21 cellular contexts compared by ENCODE assay signal in the genomic region with DNA sequence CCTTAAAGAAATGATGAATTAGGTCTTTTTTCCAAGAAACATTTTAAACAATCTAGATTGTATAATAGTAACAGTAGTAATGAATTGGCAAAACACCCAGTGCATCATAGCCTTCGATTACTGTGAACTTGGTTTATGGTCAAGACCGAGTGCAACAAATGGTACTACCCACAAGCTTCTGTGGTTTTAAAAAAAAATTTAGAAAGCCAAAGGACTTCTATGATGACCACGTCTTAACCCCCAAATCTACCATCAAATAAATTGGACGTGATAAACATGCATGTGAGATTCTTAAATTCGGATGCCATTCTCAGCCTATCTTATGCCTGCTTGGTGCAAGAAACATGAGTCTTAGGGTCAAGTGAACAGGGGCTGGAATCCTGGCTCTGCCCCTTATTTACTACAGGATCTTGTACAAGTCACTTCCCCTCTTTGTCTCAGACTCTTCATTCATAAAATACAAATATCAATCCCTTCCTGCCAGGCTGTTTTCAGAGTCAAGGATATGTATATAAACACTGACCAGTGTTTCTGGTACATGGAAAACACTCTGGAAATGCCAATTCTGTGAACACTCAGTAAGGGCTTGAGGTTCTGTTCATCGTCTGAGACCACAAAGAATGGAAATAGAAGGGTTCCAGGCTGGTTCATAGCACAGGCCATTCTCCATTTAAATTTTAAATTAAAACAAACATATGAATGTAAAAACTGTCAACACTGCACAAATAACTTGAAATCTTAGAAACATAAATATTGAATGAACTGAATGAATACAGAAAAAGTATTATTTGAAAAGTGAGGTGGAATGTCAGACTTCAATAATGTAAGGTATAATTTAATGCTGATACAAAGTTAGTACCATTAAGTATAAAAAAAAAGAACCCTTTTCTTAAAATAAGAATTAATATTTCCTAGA.
DNase-seq lines count a peak whose midpoint lies in the region; ATAC-seq, FAIRE-seq and TF ChIP-seq lines count a peak whose summit lies in the region.
"Had no signal": no experiment of that assay in that cellular context is flagged by ENCODE, and none has a peak within 500 bp of the region (broad histone marks: within the 10 kb centered on the region; RNA-seq: fewer than 3 reads in every experiment).

No MANE protein-coding gene starts in this region.

- H3K4me3 ChIP-seq in Panc1 (ENCODE audit: low read depth in 2 of 2, low read length in 2 of 2) (no peak overlapping the region), endothelial cell of umbilical vein (replicated peaks in 1 of 3; ENCODE audit: insufficient read depth in 1 of 3, low read depth in 1 of 3, low read length in 3 of 3) (peak overlapping the region in 1 of 3 experiments; percentile 7), trophoblast cell (ENCODE audit: low read depth, low read length) (no peak overlapping the region)
- H3K4me3 ChIP-seq: hepatocyte, right atrium auricular region, upper lobe of left lung had no signal

- intact Hi-C loops in Panc1 (cut with micrococcal nuclease; ENCODE audit: unreplicated experiment), result loop anchor here (5.0 kb wide), 1 partner anchor 41 kb away; no protein-coding TSS in a partner anchor
- intact Hi-C loops in endothelial cell of umbilical vein (cut with micrococcal nuclease), result loop anchor here (1.0 to 5.0 kb wide), 3 partner anchors 8 to 279 kb away; partner anchors contain the start of gene GOLGA1

- POLR2A ChIA-PET in Panc1 (lab: Charles Lee) (no interaction called here), endothelial cell of umbilical vein (lab: Charles Lee) (interaction anchor here (0.7 kb wide), 1 partner anchor 1121 kb away, joined by 3 read pairs; no protein-coding TSS in a partner anchor)

- H3K79me1 ChIP-seq in trophoblast cell (ENCODE audit: low read length), result peaks cover 9% of the 10 kb centered on the region

- H2BK12ac ChIP-seq in trophoblast cell (ENCODE audit: low read length), result no peak overlapping the region

- H3K9me3 Mint-ChIP-seq in activated naive CD4-positive, alpha-beta T cell treated with anti-CD3 and anti-CD28 coated beads, Interleukin-2, amount 10 ng/mL, durations not matched to agents 7 days and 5 days, result no peaks in the 10 kb centered on the region
- H3K9me3 Mint-ChIP-seq: CD8-positive, alpha-beta memory T cell had no signal

- CTCF ChIA-PET in Panc1 (lab: Charles Lee) (no interaction called here), endothelial cell of umbilical vein (lab: Charles Lee) (interaction anchor here (0.9 to 1.1 kb wide), 2 partner anchors 13 to 46 kb away, joined by 3 read pairs; no protein-coding TSS in a partner anchor)
- CTCF ChIA-PET in activated naive CD4-positive, alpha-beta T cell treated with anti-CD3 and anti-CD28 coated beads, Interleukin-2, amount 10 ng/mL, durations not matched to agents 7 days and 5 days (lab: Charles Lee), result no interaction called here

- no peak overlapping the region for H3K4me3 Mint-ChIP-seq in activated naive CD4-positive, alpha-beta T cell treated with anti-CD3 and anti-CD28 coated beads, Interleukin-2, amount 10 ng/mL, durations not matched to agents 7 days and 5 days
- H3K4me3 Mint-ChIP-seq: CD8-positive, alpha-beta memory T cell had no signal

- H3K27me3 ChIP-seq in Panc1 (ENCODE audit: control insufficient read depth, insufficient read depth, low read length), result no peaks in the 10 kb centered on the region
- H3K27me3 ChIP-seq in endothelial cell of umbilical vein (ENCODE audit: control insufficient read depth in 2 of 2, insufficient read depth in 2 of 2, low read length in 2 of 2), result no peaks in the 10 kb centered on the region
- no peaks in the 10 kb centered on the region for H3K27me3 ChIP-seq in trophoblast cell (ENCODE audit: insufficient read depth, low read length)
- H3K27me3 ChIP-seq: hepatocyte, right atrium auricular region, upper lobe of left lung had no signal

- H4K12ac ChIP-seq in trophoblast cell (ENCODE audit: low read depth, low read length), result no peak overlapping the region

- BruUV-seq in Panc1 (replicated peaks; lab: Mats Ljungman, UMichigan) (no TSS peak), endothelial cell of umbilical vein (replicated peaks; lab: Mats Ljungman, UMichigan) (no TSS peak)

- no peak for ATAC-seq in Panc1
- ATAC-seq: stimulated activated naive CD8-positive, alpha-beta T cell treated with anti-CD3 and anti-CD28 coated beads, Interleukin-15, Interleukin-2, amounts not matched to agents 100 U/mL and 50 U/mL, for 24 hours had no signal

- H3K4me1 Mint-ChIP-seq in activated naive CD4-positive, alpha-beta T cell treated with anti-CD3 and anti-CD28 coated beads, Interleukin-2, amount 10 ng/mL, durations not matched to agents 7 days and 5 days, result peaks cover 25% of the 10 kb centered on the region

- no peak overlapping the region for H3K14ac ChIP-seq in trophoblast cell (ENCODE audit: low read length)

- peaks cover 74% of the 10 kb centered on the region for H3K79me2 ChIP-seq in endothelial cell of umbilical vein (ENCODE audit: control insufficient read depth, insufficient read depth, low read length)
- H3K79me2 ChIP-seq in trophoblast cell (ENCODE audit: control insufficient read depth, insufficient read depth, low read length, poor library complexity), result peaks cover 6% of the 10 kb centered on the region

- H3K27me3 Mint-ChIP-seq in activated naive CD4-positive, alpha-beta T cell treated with anti-CD3 and anti-CD28 coated beads, Interleukin-2, amount 10 ng/mL, durations not matched to agents 7 days and 5 days, result peaks cover 10% of the 10 kb centered on the region

- H4K8ac ChIP-seq in trophoblast cell (ENCODE audit: low read depth, low read length), result no peak overlapping the region

- in situ Hi-C loops in Panc1 (cut with HindIII; ENCODE audit: low pct_unique_long_range_greater_than_20kb, low sequenced_read_pairs), result no loop called here

- H2BK120ac ChIP-seq in trophoblast cell (ENCODE audit: insufficient read depth, low read length, poor library complexity), result no peak overlapping the region

- H2AFZ ChIP-seq in endothelial cell of umbilical vein (ENCODE audit: low read depth, low read length) (no peak overlapping the region), trophoblast cell (ENCODE audit: insufficient read depth, low read length, poor library complexity) (no peak overlapping the region)
- H2AFZ ChIP-seq: hepatocyte had no signal

- WGBS in trophoblast cell (ENCODE audit: extremely low coverage, insufficient coverage, insufficient read length), result no CpG with 5 or more reads among the region's 6 CpGs

- TF ChIP-seq CTCF in Panc1 (IDR thresholded peaks at IDR 0.05) (no peak), endothelial cell of umbilical vein (IDR thresholded peaks at IDR 0.05; ENCODE audit: extremely low read depth in 1 of 2, insufficient read depth in 1 of 2, low read depth in 1 of 2, low read length in 2 of 2) (no peak)

- no peak overlapping the region for H3K27ac Mint-ChIP-seq in activated naive CD4-positive, alpha-beta T cell treated with anti-CD3 and anti-CD28 coated beads, Interleukin-2, amount 10 ng/mL, durations not matched to agents 7 days and 5 days
- H3K27ac Mint-ChIP-seq: CD8-positive, alpha-beta memory T cell had no signal

- H3K9me3 ChIP-seq in Panc1 (ENCODE audit: control insufficient read depth, insufficient read depth, low read depth, low read length) (no peaks in the 10 kb centered on the region), endothelial cell of umbilical vein (replicated peaks; ENCODE audit: control insufficient read depth, insufficient read depth, low read length) (no peaks in the 10 kb centered on the region), trophoblast cell (ENCODE audit: insufficient read depth, low read depth, low read length) (no peaks in the 10 kb centered on the region)
- H3K9me3 ChIP-seq: right atrium auricular region, upper lobe of left lung had no signal

- H3K27ac ChIP-seq in Panc1 (ENCODE audit: low read length) (peak overlapping the region; percentile 65), endothelial cell of umbilical vein (ENCODE audit: insufficient read depth, low read depth, low read length) (peak overlapping the region; percentile 90), trophoblast cell (ENCODE audit: low read depth, low read length) (peak overlapping the region; percentile 8)
- H3K27ac ChIP-seq: hepatocyte, right atrium auricular region, upper lobe of left lung had no signal

- H3K4ac ChIP-seq in trophoblast cell (ENCODE audit: low read depth, low read length), result peak overlapping the region; percentile 76

- dilution Hi-C loops in endothelial cell of umbilical vein (cut with MboI; ENCODE audit: extremely low pct_ligation_motif_present, low sequenced_read_pairs), result no loop called here

- H3K4me1 ChIP-seq in Panc1 (ENCODE audit: control insufficient read depth, insufficient read depth, low read length) (peaks cover 41% of the 10 kb centered on the region), endothelial cell of umbilical vein (ENCODE audit: control insufficient read depth, extremely low read depth, insufficient read depth, low read length) (peaks cover 52% of the 10 kb centered on the region), trophoblast cell (ENCODE audit: control insufficient read depth in 1 of 2, insufficient read depth in 2 of 2, low read length in 2 of 2) (peaks cover 0 to 2% of the 10 kb centered on the region in 2 experiments)

- FAIRE-seq in H54 (lab: Jason Lieb, UNC), result peak; percentile 48
- FAIRE-seq in endothelial cell of umbilical vein (lab: Jason Lieb, UNC), result peak; percentile 97

- DNase-seq in H54 (ENCODE audit: insufficient read length, low spot score) (no peak), Panc1 (ENCODE audit: low read depth, low spot score) (no peak), endothelial cell of umbilical vein (ENCODE audit: low read depth, low spot score) (peak; percentile 94), trophoblast cell (no peak), NCI-H2081 (lab: John Stamatoyannopoulos, UW) (no peak)
- DNase-seq in stimulated activated CD4-positive, alpha-beta T cell treated with anti-CD3 and anti-CD28 coated beads, Interleukin-2, amount 100 ng/mL, for 48 hours, result no peak
- no peak for DNase-seq in activated naive CD4-positive, alpha-beta T cell treated with anti-CD3 and anti-CD28 coated beads, Interleukin-2, amount 10 ng/mL, durations not matched to agents 7 days and 5 days
- DNase-seq: activated CD4-positive, alpha-beta T cell treated with anti-CD3 and anti-CD28 coated beads for 48 hours; activated CD8-positive, alpha-beta memory T cell treated with anti-CD3 and anti-CD28 coated beads, Interleukin-2, amount 50 U/mL, for 4 hours; activated effector memory CD4-positive, alpha-beta T cell treated with anti-CD3 and anti-CD28 coated beads, Interleukin-2, amount 50 U/mL, for 16 hours; amniotic stem cell; CD8-positive, alpha-beta memory T cell; H7; mesendoderm; NCI-H1105 treated with DMSO at 0.1 percent for 48 hours; NCI-H774; RPMI8226; stimulated activated naive CD8-positive, alpha-beta T cell treated with anti-CD3 and anti-CD28 coated beads, Interleukin-15, Interleukin-2, amounts not matched to agents 100 U/mL and 50 U/mL, for 24 hours; upper lobe of left lung had no signal

- no peak overlapping the region for H2AK5ac ChIP-seq in trophoblast cell (ENCODE audit: low read length)

- TF ChIP-seq POLR2A in H54 (IDR thresholded peaks at IDR 0.05; ENCODE audit: low read depth, low read length) (no peak), endothelial cell of umbilical vein (IDR thresholded peaks at IDR 0.05; ENCODE audit: low read depth, low read length) (no peak)

- H3K36me3 Mint-ChIP-seq in activated naive CD4-positive, alpha-beta T cell treated with anti-CD3 and anti-CD28 coated beads, Interleukin-2, amount 10 ng/mL, durations not matched to agents 7 days and 5 days, result no peaks in the 10 kb centered on the region
- H3K36me3 Mint-ChIP-seq: CD8-positive, alpha-beta memory T cell had no signal

- no peaks in the 10 kb centered on the region for H3K36me3 ChIP-seq in Panc1 (ENCODE audit: control insufficient read depth, insufficient read depth, low read length)
- no peaks in the 10 kb centered on the region for H3K36me3 ChIP-seq in endothelial cell of umbilical vein (ENCODE audit: control insufficient read depth in 2 of 2, extremely low read depth in 1 of 2, insufficient read depth in 2 of 2, low read length in 2 of 2)
- peaks cover 0 to 4% of the 10 kb centered on the region in 2 experiments for H3K36me3 ChIP-seq in trophoblast cell (ENCODE audit: control insufficient read depth in 1 of 2, insufficient read depth in 2 of 2, low read length in 2 of 2)
- H3K36me3 ChIP-seq: right atrium auricular region, upper lobe of left lung had no signal

- H3K23ac ChIP-seq in trophoblast cell (ENCODE audit: low read length), result no peak overlapping the region

- H2BK5ac ChIP-seq in trophoblast cell (ENCODE audit: low read depth, low read length, poor library complexity), result no peak overlapping the region

- no peaks in the 10 kb centered on the region for H4K20me1 ChIP-seq in endothelial cell of umbilical vein (replicated peaks; ENCODE audit: control insufficient read depth, extremely low read depth, insufficient read depth, low read length)

- H3K4me2 ChIP-seq in endothelial cell of umbilical vein (ENCODE audit: insufficient read depth, low read length) (peak overlapping the region; percentile 82), trophoblast cell (ENCODE audit: low read length) (no peak overlapping the region)
- H3K4me2 ChIP-seq: hepatocyte had no signal

- no peak overlapping the region for H3K18ac ChIP-seq in trophoblast cell (ENCODE audit: low read length)

- no peaks in the 10 kb centered on the region for H3K9me1 ChIP-seq in endothelial cell of umbilical vein (replicated peaks; ENCODE audit: control insufficient read depth, extremely low read depth, insufficient read depth, low read length)

- H3K9ac ChIP-seq in endothelial cell of umbilical vein (replicated peaks; ENCODE audit: extremely low read depth, insufficient read depth, low read length) (peak overlapping the region; percentile 43), trophoblast cell (ENCODE audit: low read length) (no peak overlapping the region)

- no peak overlapping the region for H4K91ac ChIP-seq in trophoblast cell (ENCODE audit: low read depth, low read length)

Comparison
In these comparisons a context has a peak if more than half of its experiments do, and no peak if none do; other contexts are left out.
1. H3K27ac ChIP-seq: peak in every context shown above with its lines; median percentile 90 in endothelial cell of umbilical vein; 65 in Panc1; 8 in trophoblast cell.